Comparison of ENCODE assay signal across 13 cellular contexts in the genomic region with DNA sequence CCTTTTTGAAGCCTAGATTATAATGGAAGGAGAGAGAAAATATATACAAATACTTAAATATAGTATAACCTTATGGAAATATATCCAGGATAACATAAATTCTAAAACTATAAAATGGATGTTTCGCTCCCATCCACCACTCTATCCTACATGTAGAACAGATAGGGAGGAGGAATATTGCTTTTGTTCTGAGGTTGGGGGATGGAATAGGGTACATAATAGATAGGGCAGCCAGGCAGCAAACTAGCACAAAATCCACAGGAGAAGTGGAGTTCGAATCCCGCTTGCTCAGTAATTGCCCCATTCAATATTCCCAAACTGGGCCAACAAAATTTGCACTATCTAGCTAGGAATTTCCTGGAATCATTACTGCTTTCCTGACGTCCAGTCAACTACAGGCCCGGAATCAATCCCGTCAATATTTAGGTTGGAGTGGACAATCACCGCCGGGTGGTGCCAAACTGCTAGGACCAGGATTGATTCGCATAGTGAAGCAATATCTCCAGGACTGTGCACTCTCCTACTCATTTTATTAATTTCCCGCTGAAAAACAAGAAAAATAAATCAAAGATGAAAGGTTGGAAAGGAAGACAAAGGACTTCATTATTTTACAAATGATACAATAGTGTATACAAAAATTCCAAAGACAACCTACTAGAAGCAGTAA. TPM values are rescaled to one million over a fixed set of nuclear protein-coding genes. Genes with fewer than 3 reads are reported as not detected.
DNase-seq lines count a peak whose midpoint lies in the region; ATAC-seq and TF ChIP-seq lines count a peak whose summit lies in the region.
"Had no signal": no experiment of that assay in that cellular context is flagged by ENCODE, and none has a peak within 500 bp of the region (broad histone marks: within the 10 kb centered on the region; RNA-seq: fewer than 3 reads in every experiment).

No MANE protein-coding gene starts in this region.

- H3K9ac ChIP-seq in IMR-90 (ENCODE audit: low read depth, low read length) = no peak overlapping the region

- H3K36me3 ChIP-seq in IMR-90 (ENCODE audit: control insufficient read depth, insufficient read depth, low read length) = no peaks in the 10 kb centered on the region
- H3K36me3 ChIP-seq in brain microvascular endothelial cell (replicated peaks) = no peaks in the 10 kb centered on the region
- H3K36me3 ChIP-seq: uterus had no signal

- intact Hi-C loops in IMR-90 (cut with micrococcal nuclease) = loop anchor here (5.0 kb wide), 1 partner anchor 62 kb away; a partner anchor contains a TSS
- intact Hi-C loops in left colon (cut with DNase I, micrococcal nuclease) = loop anchor here (2.0 to 10.0 kb wide), 2 partner anchors 152 to 154 kb away; no protein-coding TSS in a partner anchor

- TF ChIP-seq POLR2A in IMR-90 (IDR thresholded peaks at IDR 0.05; ENCODE audit: low read depth, low read length) = no peak

- in situ Hi-C loops in IMR-90 (cut with MboI; ENCODE audit: low sequenced_read_pairs) = no loop called here
- in situ Hi-C loops in brain microvascular endothelial cell (cut with HindIII; ENCODE audit: low pct_ligation_motif_present, low sequenced_read_pairs) = loop anchor here (25.0 kb wide), 1 partner anchor 152 kb away; no protein-coding TSS in a partner anchor

- peaks cover 2% of the 10 kb centered on the region; the same call in 1 of the 2 replicates for H3K27me3 ChIP-seq in IMR-90 (ENCODE audit: control insufficient read depth, insufficient read depth, low read length)
- H3K27me3 ChIP-seq in brain microvascular endothelial cell (replicated peaks) = no peaks in the 10 kb centered on the region
- H3K27me3 ChIP-seq: uterus had no signal

- H4K8ac ChIP-seq in IMR-90 (ENCODE audit: low read depth in 2 of 2, low read length in 2 of 2) = no peak overlapping the region

- no peak overlapping the region for H3K27ac ChIP-seq in IMR-90 (ENCODE audit: insufficient read depth, low read length)
- H3K27ac ChIP-seq in brain microvascular endothelial cell = no peak overlapping the region
- H3K27ac ChIP-seq: uterus had no signal

- POLR2A ChIA-PET in IMR-90 (lab: Charles Lee; ENCODE audit: unreplicated experiment) = no interaction called here

- H2AK5ac ChIP-seq in IMR-90 (ENCODE audit: low read depth, low read length) = no peak overlapping the region

- H3K9me3 ChIP-seq in IMR-90 (ENCODE audit: control insufficient read depth, insufficient read depth, low read length) = no peaks in the 10 kb centered on the region
- H3K9me3 ChIP-seq: uterus had no signal

- no peaks in the 10 kb centered on the region for H3K79me1 ChIP-seq in IMR-90 (ENCODE audit: low read depth in 1 of 2, low read length in 2 of 2)

- no peak overlapping the region for H3K4me2 ChIP-seq in IMR-90 (ENCODE audit: low read depth, low read length)

- dilution Hi-C loops in IMR-90 (cut with HindIII; ENCODE audit: low sequenced_read_pairs, unreplicated experiment) = no loop called here

- no peaks in the 10 kb centered on the region for H4K20me1 ChIP-seq in IMR-90 (ENCODE audit: insufficient read depth, low read length)

- H4K5ac ChIP-seq in IMR-90 (ENCODE audit: low read depth, low read length) = no peak overlapping the region

- H2BK20ac ChIP-seq in IMR-90 (ENCODE audit: low read depth, low read length) = no peak overlapping the region

- WGBS in IMR-90 (ENCODE audit: extremely low coverage in 2 of 2, insufficient read length in 1 of 2), 2 experiments = no CpG with 5 or more reads among the region's 10 CpGs

- H2BK120ac ChIP-seq in IMR-90 (ENCODE audit: low read depth, low read length) = no peak overlapping the region

- peak; percentile 40 for TF ChIP-seq RAD21 in IMR-90 (IDR thresholded peaks at IDR 0.05; ENCODE audit: low read length)

- no peak overlapping the region for H3K18ac ChIP-seq in IMR-90 (ENCODE audit: low read depth, low read length)

- H3K14ac ChIP-seq in IMR-90 (replicated peaks; ENCODE audit: low read depth, low read length) = no peak overlapping the region

- H3K4me1 ChIP-seq in IMR-90 (ENCODE audit: control insufficient read depth, insufficient read depth, low read length) = no peaks in the 10 kb centered on the region
- H3K4me1 ChIP-seq: uterus had no signal

- no TSS peak for BruUV-seq in IMR-90 (replicated peaks; lab: Mats Ljungman, UMichigan)

- H3K56ac ChIP-seq in IMR-90 (ENCODE audit: extremely low read depth, insufficient read depth, low read length) = no peak overlapping the region

- CTCF ChIA-PET in IMR-90 (lab: Yijun Ruan, JAX) = no interaction called here

- ATAC-seq in IMR-90 (ENCODE audit: low read depth) = no peak
- peak; percentile 96 for ATAC-seq in left colon

- no peak overlapping the region for H3K23ac ChIP-seq in IMR-90 (ENCODE audit: low read depth, low read length)

- no peaks in the 10 kb centered on the region for H3K9me1 ChIP-seq in IMR-90 (ENCODE audit: insufficient read depth, low read length)

- H4K91ac ChIP-seq in IMR-90 (ENCODE audit: insufficient read depth, low read depth, low read length) = no peak overlapping the region

- H2BK15ac ChIP-seq in IMR-90 (ENCODE audit: low read depth, low read length) = no peak overlapping the region

- no peak overlapping the region for H3K4me3 ChIP-seq in IMR-90 (ENCODE audit: insufficient read depth, low read depth, low read length)
- no peak overlapping the region for H3K4me3 ChIP-seq in brain microvascular endothelial cell (ENCODE audit: low read depth, low read length)
- H3K4me3 ChIP-seq: uterus had no signal

- peak; percentile 31 for TF ChIP-seq CTCF in IMR-90 (conservative IDR thresholded peaks at IDR 0.05; ENCODE audit: low read depth, low read length)
- TF ChIP-seq CTCF in brain microvascular endothelial cell (IDR thresholded peaks at IDR 0.05; ENCODE audit: low read depth, low read length, missing control alignments) = peak; percentile 37

- H2AFZ ChIP-seq in IMR-90 (replicated peaks; ENCODE audit: low read length, poor library complexity) = no peak overlapping the region

- H2BK5ac ChIP-seq in IMR-90 (ENCODE audit: low read depth, low read length, poor library complexity, severe bottlenecking) = no peak overlapping the region

- no peak overlapping the region for H2AK9ac ChIP-seq in IMR-90 (replicated peaks; ENCODE audit: low read depth, low read length, poor library complexity)

- H3K4ac ChIP-seq in IMR-90 (ENCODE audit: low read depth, low read length) = no peak overlapping the region

- DNase-seq in AG08395 (ENCODE audit: low spot score) = peak; percentile 6
- peak; percentile 5 for DNase-seq in IMR-90
- DNase-seq in brain microvascular endothelial cell = no peak
- DNase-seq in left colon = peak; percentile 50 to 67
- no peak for DNase-seq in DMS79 treated with DMSO at 0.1 percent for 48 hours (lab: John Stamatoyannopoulos, UW)
- DNase-seq in cortex of kidney (lab: John Stamatoyannopoulos, UW) = no peak
- DNase-seq in activated CD4-positive, CD25-positive, alpha-beta regulatory T cell (lab: John Stamatoyannopoulos, UW) = no peak
- no peak for DNase-seq in NCI-H1694 treated with DMSO at 0.1 percent for 48 hours (lab: John Stamatoyannopoulos, UW)
- DNase-seq: activated naive CD4-positive, alpha-beta T cell; immature natural killer cell; NCI-H2171; posterior cingulate gyrus; uterus had no signal

TF ChIP-seq in IMR-90, 13 proteins besides CTCF, POLR2A, EP300 and RAD21:
- TF ChIP-seq CEBPB (IDR thresholded peaks at IDR 0.05; ENCODE audit: low read depth, low read length) (0 out of 2 replicates have a peak, but pooled peaks have one; percentile 47), BHLHE40 (IDR thresholded peaks at IDR 0.05; ENCODE audit: low read depth, low read length) (no peak), MAZ (IDR thresholded peaks at IDR 0.05; ENCODE audit: borderline replicate concordance, low read depth, low read length) (no peak), CHD1 (IDR thresholded peaks at IDR 0.05; ENCODE audit: low read depth, low read length) (no peak), RFX5 (IDR thresholded peaks at IDR 0.05; ENCODE audit: low read depth, low read length) (no peak), MAFK (IDR thresholded peaks at IDR 0.05; ENCODE audit: low read depth, low read length) (no peak), SMC3 (IDR thresholded peaks at IDR 0.05; ENCODE audit: low read depth, low read length) (peak; percentile 29; the same call in 1 of the 2 replicates), FOS (IDR thresholded peaks at IDR 0.05; ENCODE audit: low read depth, low read length) (no peak), MXI1 (IDR thresholded peaks at IDR 0.05; ENCODE audit: borderline replicate concordance, low read depth, low read length) (no peak), NFE2L2 (IDR thresholded peaks at IDR 0.05; ENCODE audit: low read depth, low read length) (no peak), RCOR1 (IDR thresholded peaks at IDR 0.05; ENCODE audit: insufficient replicate concordance, low read length) (no peak)
- TF ChIP-seq, protein P1, sequence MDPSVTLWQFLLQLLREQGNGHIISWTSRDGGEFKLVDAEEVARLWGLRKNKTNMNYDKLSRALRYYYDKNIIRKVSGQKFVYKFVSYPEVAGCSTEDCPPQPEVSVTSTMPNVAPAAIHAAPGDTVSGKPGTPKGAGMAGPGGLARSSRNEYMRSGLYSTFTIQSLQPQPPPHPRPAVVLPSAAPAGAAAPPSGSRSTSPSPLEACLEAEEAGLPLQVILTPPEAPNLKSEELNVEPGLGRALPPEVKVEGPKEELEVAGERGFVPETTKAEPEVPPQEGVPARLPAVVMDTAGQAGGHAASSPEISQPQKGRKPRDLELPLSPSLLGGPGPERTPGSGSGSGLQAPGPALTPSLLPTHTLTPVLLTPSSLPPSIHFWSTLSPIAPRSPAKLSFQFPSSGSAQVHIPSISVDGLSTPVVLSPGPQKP (IDR thresholded peaks at IDR 0.05; ENCODE audit: borderline replicate concordance, low read depth, low read length) = no peak
- TF ChIP-seq, protein P2, sequence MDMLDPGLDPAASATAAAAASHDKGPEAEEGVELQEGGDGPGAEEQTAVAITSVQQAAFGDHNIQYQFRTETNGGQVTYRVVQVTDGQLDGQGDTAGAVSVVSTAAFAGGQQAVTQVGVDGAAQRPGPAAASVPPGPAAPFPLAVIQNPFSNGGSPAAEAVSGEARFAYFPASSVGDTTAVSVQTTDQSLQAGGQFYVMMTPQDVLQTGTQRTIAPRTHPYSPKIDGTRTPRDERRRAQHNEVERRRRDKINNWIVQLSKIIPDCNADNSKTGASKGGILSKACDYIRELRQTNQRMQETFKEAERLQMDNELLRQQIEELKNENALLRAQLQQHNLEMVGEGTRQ (IDR thresholded peaks at IDR 0.05; ENCODE audit: low read depth, low read length) = no peak

RNA-seq across cellular contexts. Expression of a gene that starts 40.4 kb away (rescaled TPM):
- total RNA-seq in IMR-90 (2012; rRNA removed) (82.8 and 90.5 TPM in 2 replicates), left colon (10 to 100 TPM; 23.3 to 23.8 TPM)
- polyA plus RNA-seq in IMR-90 (2012; rRNA removed) = 64.7 and 71.8 TPM in 2 replicates
- 33.3 and 39.9 TPM in 2 replicates for polyA plus RNA-seq in IMR-90 (2012; cell fraction: cytosol; rRNA removed)
- 20.0 and 45.3 TPM in 2 replicates for polyA plus RNA-seq in IMR-90 (2012; cell fraction: nucleus; rRNA removed; ENCODE audit: low replicate concordance)

Comparison
In these comparisons a context has a peak if more than half of its experiments do, and no peak if none do; other contexts are left out.
1. DNase-seq: peak in AG08395 (single experiment), IMR-90 (single experiment) and left colon (2 of 2); none in brain microvascular endothelial cell (single experiment), DMS79 treated with DMSO at 0.1 percent for 48 hours (single experiment), cortex of kidney (single experiment), activated CD4-positive, CD25-positive, alpha-beta regulatory T cell (0 of 4) and NCI-H1694 treated with DMSO at 0.1 percent for 48 hours (single experiment).